In genomic region chr10:113287592-113287991, GRCh38 we compare ENCODE assay signal across 27 cellular contexts.
"Had no signal": no experiment of that assay in that cellular context is flagged by ENCODE, and none has a peak within 500 bp of the region (broad histone marks: within the 10 kb centered on the region; RNA-seq: fewer than 3 reads in every experiment).

No MANE protein-coding gene starts in this region.

- H3K4me3 ChIP-seq: stomach, suprapubic skin, testis, thoracic aorta, thyroid gland, tibial artery, tibial nerve, transverse colon, upper lobe of left lung, upper lobe of right lung, uterus, vagina had no signal

- ATAC-seq: stimulated activated effector memory CD8-positive, alpha-beta T cell treated with anti-CD3 and anti-CD28 coated beads, Interleukin-12 subunit alpha, Interleukin-12 subunit beta, amount 100 ng/mL, for 72 hours; stimulated activated memory B cell treated with anti-CD40 and anti-IgM and Interleukin-4, amounts not matched to agents 10 μg/mL and 1 μg/mL and 100 μg/mL, for 72 hours; stimulated activated naive B cell treated with anti-CD40 and anti-IgM and Interleukin-4, amounts not matched to agents 10 μg/mL and 1 μg/mL and 100 μg/mL, for 72 hours; stimulated activated naive CD8-positive, alpha-beta T cell treated with anti-CD3 and anti-CD28 coated beads, Interleukin-15, amount 100 ng/mL, for 72 hours; stimulated activated naive CD8-positive, alpha-beta T cell treated with anti-CD3 and anti-CD28 coated beads, Interleukin-15, Interleukin-2, amounts not matched to agents 100 U/mL and 50 U/mL, for 24 hours; upper lobe of right lung had no signal

- H3K9me3 ChIP-seq: stomach, suprapubic skin, testis, thoracic aorta, thyroid gland, tibial artery, tibial nerve, transverse colon, upper lobe of left lung, upper lobe of right lung, uterus, vagina had no signal

- H3K36me3 ChIP-seq: stomach, suprapubic skin, thoracic aorta, thyroid gland, tibial artery, tibial nerve, transverse colon, upper lobe of left lung, upper lobe of right lung, uterus, vagina had no signal

- H3K27me3 ChIP-seq: stomach, suprapubic skin, testis, thyroid gland, tibial artery, tibial nerve, transverse colon, upper lobe of left lung, upper lobe of right lung, uterus, vagina had no signal

- FAIRE-seq: urothelium cell line had no signal

- DNase-seq: stimulated activated CD4-positive, alpha-beta T cell treated with anti-CD3 and anti-CD28 coated beads, Interleukin-2, amount 100 ng/mL, for 48 hours; stimulated activated CD4-positive, alpha-beta T cell treated with anti-CD3 and anti-CD28 coated beads, Interleukin-4, amount 100 ng/mL, for 1 hour; stimulated activated CD4-positive, alpha-beta T cell treated with anti-CD3 and anti-CD28 coated beads, Interleukin-4, amount 100 ng/mL, for 24 hours; stimulated activated CD4-positive, alpha-beta T cell treated with anti-CD3 and anti-CD28 coated beads, Interleukin-4, amount 100 ng/mL, for 4 hours; stimulated activated CD8-positive, alpha-beta memory T cell treated with anti-CD3 and anti-CD28 coated beads, Interleukin-4, amount 100 ng/mL, for 48 hours; stimulated activated naive B cell treated with anti-CD40 and anti-IgM and Interleukin-4, amounts not matched to agents 10 μg/mL and 1 μg/mL and 100 μg/mL, for 72 hours; stimulated activated naive CD4-positive, alpha-beta T cell; stimulated activated naive CD4-positive, alpha-beta T cell treated with Interleukin-2 at 50 U/mL for 16 hours; stimulated activated naive CD8-positive, alpha-beta T cell treated with anti-CD3 and anti-CD28 coated beads, Interleukin-15, amount 100 ng/mL, for 72 hours; stimulated activated naive CD8-positive, alpha-beta T cell treated with anti-CD3 and anti-CD28 coated beads, Interleukin-15, Interleukin-2, amounts not matched to agents 100 U/mL and 50 U/mL, for 24 hours; stomach; substantia nigra; testis; thyroid gland; tibial artery; transverse colon; trophoblast cell; upper lobe of left lung; upper lobe of right lung; uterus had no signal

- H3K4me1 ChIP-seq: suprapubic skin, testis, thyroid gland, transverse colon, upper lobe of right lung, uterus, vagina had no signal

- H3K27ac ChIP-seq: stomach, suprapubic skin, testis, thoracic aorta, thyroid gland, tibial artery, tibial nerve, transverse colon, upper lobe of left lung, upper lobe of right lung, uterus, vagina had no signal
